In the genomic region with DNA sequence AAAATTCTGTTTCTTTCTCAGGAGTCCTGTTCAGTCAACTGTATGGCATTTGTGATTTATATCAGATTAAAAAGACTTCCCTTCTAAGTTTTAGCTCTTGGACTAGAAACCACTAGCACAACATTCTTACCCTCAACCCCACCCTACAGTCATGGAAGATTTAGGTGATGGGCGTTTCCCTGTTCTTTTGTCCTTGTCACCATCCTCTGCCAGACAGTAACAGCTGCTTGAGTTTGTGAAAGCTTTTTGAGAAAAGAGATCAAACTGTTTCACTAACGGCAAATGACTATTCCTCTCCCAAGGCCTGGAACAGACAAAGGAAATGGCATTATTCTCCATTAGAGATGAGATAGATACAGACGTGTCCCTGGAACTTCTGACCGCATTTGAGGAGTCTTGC, we compare ENCODE assay signal across 19 cellular contexts. TPM values are rescaled to one million over a fixed set of nuclear protein-coding genes. Genes with fewer than 3 reads are reported as not detected.
DNase-seq lines count a peak whose midpoint lies in the region; ATAC-seq and TF ChIP-seq lines count a peak whose summit lies in the region.
"Had no signal": no experiment of that assay in that cellular context is flagged by ENCODE, and none has a peak within 500 bp of the region (broad histone marks: within the 10 kb centered on the region; RNA-seq: fewer than 3 reads in every experiment).

No MANE protein-coding gene starts in this region.

- H3K4me3 ChIP-seq in GM23248 = no peak overlapping the region
- H3K4me3 ChIP-seq in epithelial cell of esophagus (ENCODE audit: low read length) = no peak overlapping the region
- H3K4me3 ChIP-seq in mesenchymal stem cell (ENCODE audit: insufficient read depth in 1 of 2, low read depth in 1 of 2, low read length in 2 of 2) = no peak overlapping the region
- H3K4me3 ChIP-seq: Peyer's patch, SK-N-MC had no signal

- TF ChIP-seq CTCF in epithelial cell of esophagus (IDR thresholded peaks at IDR 0.05; ENCODE audit: insufficient read depth, low read depth, low read length, missing control alignments) (no peak), osteocyte (IDR thresholded peaks at IDR 0.05) (no peak), foreskin keratinocyte (conservative IDR thresholded peaks at IDR 0.05) (no peak)

- H3K9me3 ChIP-seq in GM23248 (ENCODE audit: low read depth) = no peaks in the 10 kb centered on the region
- no peaks in the 10 kb centered on the region for H3K9me3 ChIP-seq in mesenchymal stem cell (ENCODE audit: control insufficient read depth, low read length)
- H3K9me3 ChIP-seq: Peyer's patch had no signal

- no peak overlapping the region for H4K8ac ChIP-seq in mesenchymal stem cell (ENCODE audit: low read length)

- H3K36me3 ChIP-seq in GM23248 (ENCODE audit: low read depth) (no peaks in the 10 kb centered on the region), mesenchymal stem cell (ENCODE audit: control insufficient read depth in 1 of 2, insufficient read depth in 2 of 2, low read depth in 1 of 2, low read length in 2 of 2) (no peaks in the 10 kb centered on the region)
- H3K36me3 ChIP-seq: Peyer's patch had no signal

- H3K4me1 Mint-ChIP-seq in osteocyte (ENCODE audit: unreplicated experiment) = peaks cover 25% of the 10 kb centered on the region

- H3K4me1 ChIP-seq in GM23248 (ENCODE audit: insufficient read depth) (0 out of 2 replicates have a peak, but pooled peaks cover 8% of the 10 kb centered on the region), foreskin keratinocyte (no peaks in the 10 kb centered on the region), mesenchymal stem cell (ENCODE audit: control insufficient read depth, insufficient read depth, low read depth, low read length) (peaks cover 1% of the 10 kb centered on the region)
- H3K4me1 ChIP-seq: Peyer's patch had no signal

- H3K4me2 ChIP-seq in GM23248 (ENCODE audit: unreplicated experiment) (no peak overlapping the region), mesenchymal stem cell (ENCODE audit: low read length, poor library complexity, severe bottlenecking) (no peak overlapping the region)

- H3K9me2 ChIP-seq in GM23248 (ENCODE audit: insufficient read depth) = no peaks in the 10 kb centered on the region

- no peak overlapping the region for H2BK120ac ChIP-seq in mesenchymal stem cell (ENCODE audit: low read depth, low read length)

- H3K23ac ChIP-seq in mesenchymal stem cell (ENCODE audit: low read length in 2 of 2) = no peak overlapping the region

- no peak overlapping the region for H2AK5ac ChIP-seq in mesenchymal stem cell (ENCODE audit: low read length, severe bottlenecking)

- CTCF ChIA-PET in HEK293T (lab: Yijun Ruan, JAX) = interaction anchor here (1.9 kb wide), 1 partner anchor 10 kb away, joined by 5 read pairs; no protein-coding TSS in a partner anchor

- peak overlapping the region; percentile 43 for H2AFZ ChIP-seq in GM23248
- H2AFZ ChIP-seq in mesenchymal stem cell (ENCODE audit: low read depth, low read length) = no peak overlapping the region

- no peak overlapping the region for H3K14ac ChIP-seq in mesenchymal stem cell (ENCODE audit: low read length in 2 of 2)

- no peak overlapping the region for H2BK12ac ChIP-seq in mesenchymal stem cell (ENCODE audit: low read length in 2 of 2)

- H3K27ac ChIP-seq in GM23248 (no peak overlapping the region), foreskin keratinocyte (no peak overlapping the region), mesenchymal stem cell (ENCODE audit: low read length, poor library complexity, severe bottlenecking) (no peak overlapping the region)
- H3K27ac ChIP-seq: C4-2B, Peyer's patch, SK-N-MC had no signal

- POLR2A ChIA-PET in HEK293T (lab: Yijun Ruan, JAX) = no interaction called here

- H3K18ac ChIP-seq in mesenchymal stem cell (ENCODE audit: low read depth in 1 of 2, low read length in 2 of 2) = no peak overlapping the region

- no peaks in the 10 kb centered on the region for H3K9me3 Mint-ChIP-seq in osteocyte (ENCODE audit: unreplicated experiment)

- H4K91ac ChIP-seq in mesenchymal stem cell (ENCODE audit: low read length) = no peak overlapping the region

- no peak overlapping the region for H3K4me3 Mint-ChIP-seq in osteocyte (ENCODE audit: unreplicated experiment)

- no peaks in the 10 kb centered on the region for H4K20me1 ChIP-seq in GM23248 (ENCODE audit: insufficient read depth)

- no peak overlapping the region for H3K9ac ChIP-seq in GM23248
- H3K9ac ChIP-seq in mesenchymal stem cell (ENCODE audit: low read length) = no peak overlapping the region

- H2BK15ac ChIP-seq in mesenchymal stem cell (ENCODE audit: low read depth, poor library complexity, severe bottlenecking) = no peak overlapping the region

- WGBS in GM23248 (ENCODE audit: low coverage in 1 of 2, low lambda C conversion rate in 2 of 2, missing lambda C conversion rate in 2 of 2), 2 experiments = 15 to 24% methylated on average over 4 of the region's 4 CpGs
- 63% methylated on average over 3 of the region's 4 CpGs for WGBS in mesenchymal stem cell

- no peak overlapping the region for H2BK5ac ChIP-seq in mesenchymal stem cell (ENCODE audit: low read depth, low read length, poor library complexity, severe bottlenecking)

- H3K79me1 ChIP-seq in mesenchymal stem cell (replicated peaks; ENCODE audit: low read length, poor library complexity, severe bottlenecking) = no peaks in the 10 kb centered on the region

- H3K36me3 Mint-ChIP-seq in osteocyte (ENCODE audit: unreplicated experiment) = no peaks in the 10 kb centered on the region

- H3K27ac Mint-ChIP-seq in osteocyte (ENCODE audit: unreplicated experiment) = peak overlapping the region; percentile 65

- H3K27me3 Mint-ChIP-seq in osteocyte (ENCODE audit: unreplicated experiment) = no peaks in the 10 kb centered on the region

- no peak overlapping the region for H3K4ac ChIP-seq in mesenchymal stem cell (ENCODE audit: low read depth in 1 of 2, low read length in 2 of 2)

- DNase-seq in GM23248 (no peak), NCI-H69 (lab: John Stamatoyannopoulos, UW) (peak; percentile 73), epithelial cell of esophagus (ENCODE audit: low read depth) (peak; percentile 18), osteocyte (ENCODE audit: extremely low spot score, unreplicated experiment) (no peak), foreskin keratinocyte (no peak), mesenchymal stem cell (no peak), DMS 273 treated with DMSO at 0.1 percent for 48 hours (lab: John Stamatoyannopoulos, UW) (no peak), HEK293T (ENCODE audit: extremely low spot score) (no peak)
- DNase-seq: AML-193, DMS79 treated with DMSO at 0.1 percent for 48 hours, H7, NCI-H1105, NCI-H2081, NCI-H774, Peyer's patch had no signal

- H3K79me2 ChIP-seq in GM23248 (ENCODE audit: insufficient read depth) = no peaks in the 10 kb centered on the region

- H3F3A ChIP-seq in GM23248 (ENCODE audit: insufficient read depth) = no peaks in the 10 kb centered on the region

- in situ Hi-C loops in GM23248 (cut with MboI) = no loop called here

- no peak for ATAC-seq in foreskin keratinocyte

- no peaks in the 10 kb centered on the region for H3K27me3 ChIP-seq in GM23248 (replicated peaks; ENCODE audit: insufficient read depth)
- no peaks in the 10 kb centered on the region for H3K27me3 ChIP-seq in foreskin keratinocyte
- H3K27me3 ChIP-seq in mesenchymal stem cell (ENCODE audit: control insufficient read depth in 1 of 2, insufficient read depth in 1 of 2, low read length in 2 of 2) = peaks cover 4 to 9% of the 10 kb centered on the region in 2 experiments
- H3K27me3 ChIP-seq: Peyer's patch had no signal

TF ChIP-seq in HEK293T, 16 proteins besides CTCF, POLR2A, EP300 and RAD21:
- TF ChIP-seq FOXK2 (IDR thresholded peaks at IDR 0.05) (no peak), HDGF (IDR thresholded peaks at IDR 0.05; ENCODE audit: borderline replicate concordance) (no peak), CTBP1 (IDR thresholded peaks at IDR 0.05; ENCODE audit: borderline replicate concordance) (no peak), ELF4 (IDR thresholded peaks at IDR 0.05) (no peak), PKNOX1 (IDR thresholded peaks at IDR 0.05) (no peak), FOXA1 (IDR thresholded peaks at IDR 0.05) (no peak), SP1 (IDR thresholded peaks at IDR 0.05) (no peak), LEF1 (IDR thresholded peaks at IDR 0.05; ENCODE audit: borderline replicate concordance) (no peak), ARNT (IDR thresholded peaks at IDR 0.05) (no peak), SUZ12 (IDR thresholded peaks at IDR 0.05) (no peak), ZNF384 (IDR thresholded peaks at IDR 0.05) (no peak), TARDBP (IDR thresholded peaks at IDR 0.05) (no peak), NFRKB (IDR thresholded peaks at IDR 0.05) (no peak), L3MBTL2 (conservative IDR thresholded peaks at IDR 0.05) (no peak), FOXM1 (IDR thresholded peaks at IDR 0.05; ENCODE audit: borderline replicate concordance) (no peak), BHLHE40 (IDR thresholded peaks at IDR 0.05; ENCODE audit: borderline replicate concordance) (no peak)

RNA-seq across cellular contexts. Expression of gene SERPINB5, which starts 31.9 kb away (rescaled TPM):
- not detected in 2 replicates for total RNA-seq in GM23248 (2014; rRNA removed; shearing (Covaris generic))
- polyA plus RNA-seq in GM23248 (2016; fragmentation: Nextera tagmentation; extraction: Ambion mirVana) (not detected in 2 replicates), foreskin keratinocyte (157 and 172 TPM in 2 replicates)
- total RNA-seq in osteocyte (not detected in 2 replicates), foreskin keratinocyte (282 and 314 TPM in 2 replicates)
- polyA plus RNA-seq in mesenchymal stem cell (2013, experiment 1 of 2) = not detected
- polyA plus RNA-seq in mesenchymal stem cell (2013, experiment 2 of 2) = not detected
- total RNA-seq: G401 had no signal

RNA-seq across cellular contexts. Expression of gene SERPINB12, which starts 33.5 kb away (rescaled TPM):
- not detected in 2 replicates for total RNA-seq in GM23248 (2014; rRNA removed; shearing (Covaris generic))
- polyA plus RNA-seq in GM23248 (2016; fragmentation: Nextera tagmentation; extraction: Ambion mirVana) (not detected in 2 replicates), foreskin keratinocyte (0.03 TPM in 1 of 2 replicates, not detected in the other)
- total RNA-seq in osteocyte (not detected in 2 replicates), foreskin keratinocyte (0.07 and 0.10 TPM in 2 replicates)
- not detected for polyA plus RNA-seq in mesenchymal stem cell (2013, experiment 1 of 2)
- not detected for polyA plus RNA-seq in mesenchymal stem cell (2013, experiment 2 of 2)
- total RNA-seq: G401, H7, NCI-H460, Peyer's patch had no signal

Comparison
In these comparisons a context has a peak if more than half of its experiments do, and no peak if none do; other contexts are left out.
1. DNase-seq: peak in NCI-H69 (single experiment) and epithelial cell of esophagus (single experiment); none in GM23248 (single experiment), osteocyte (single experiment), foreskin keratinocyte (0 of 2), mesenchymal stem cell (single experiment), DMS 273 treated with DMSO at 0.1 percent for 48 hours (single experiment) and HEK293T (single experiment).
2. RNA of gene SERPINB5, which starts 31.9 kb away (total RNA-seq): 282 to 314 TPM in foreskin keratinocyte; not detected in GM23248 and not detected in osteocyte; every median in the first group is over 100 times any median in the second.